1 cellular context compared by ENCODE assay signal in genomic region chr10:32346551-32347362, GRCh38.
TF ChIP-seq lines count a peak whose summit lies in the region.

Gene EPC1, minus strand, starts transcription at chr10:32347158. Its CDS starts 243 bp downstream, at chr10:32346915.

TF ChIP-seq in HepG2, 621 proteins besides CTCF, POLR2A, EP300 and RAD21 (continued from another document and continues in another):
- no peak for TF ChIP-seq JUND (CRISPR knock-in tag; IDR thresholded peaks at IDR 0.05)
- TF ChIP-seq MYPOP (CRISPR knock-in tag; IDR thresholded peaks at IDR 0.05), result peak; percentile 63; the same call in 1 of the 2 replicates
- TF ChIP-seq ZNF275 (CRISPR knock-in tag; IDR thresholded peaks at IDR 0.05; ENCODE audit: borderline replicate concordance), result 0 out of 2 replicates have a peak, but pooled peaks have one; percentile 41
- no peak for TF ChIP-seq HNF1A (IDR thresholded peaks at IDR 0.05; ENCODE audit: low read depth)
- peak; percentile 8; the same call in 1 of the 2 replicates for TF ChIP-seq HNF1A (CRISPR knock-in tag; IDR thresholded peaks at IDR 0.05; ENCODE audit: borderline replicate concordance)
- TF ChIP-seq DR1 (CRISPR knock-in tag; IDR thresholded peaks at IDR 0.05), result peak; percentile 31; the same call in 1 of the 2 replicates
- TF ChIP-seq BORCS8-MEF2B (CRISPR knock-in tag; IDR thresholded peaks at IDR 0.05), result peak; percentile 39; the same call in 1 of the 2 replicates
- peak; percentile 81 for TF ChIP-seq DRAP1 (CRISPR knock-in tag; IDR thresholded peaks at IDR 0.05)
- TF ChIP-seq ZMAT3 (CRISPR knock-in tag; conservative IDR thresholded peaks at IDR 0.05), result peak; percentile 73; the same call in 1 of the 2 replicates
- peak; percentile 32; the same call in 1 of the 2 replicates for TF ChIP-seq ZNF317 (CRISPR knock-in tag; IDR thresholded peaks at IDR 0.05)
- no peak for TF ChIP-seq DNMT3B (CRISPR knock-in tag; conservative IDR thresholded peaks at IDR 0.05)
- peak; percentile 75 for TF ChIP-seq PHF8 (CRISPR knock-in tag; IDR thresholded peaks at IDR 0.05)
- TF ChIP-seq SKI (IDR thresholded peaks at IDR 0.05; ENCODE audit: partially characterized antibody), result peak; percentile 8
- no peak for TF ChIP-seq PBX2 (CRISPR knock-in tag; IDR thresholded peaks at IDR 0.05)
- peak; percentile 66; the same call in 1 of the 2 replicates for TF ChIP-seq FOXJ3 (CRISPR knock-in tag; IDR thresholded peaks at IDR 0.05; ENCODE audit: borderline replicate concordance)
- TF ChIP-seq ZNF710 (CRISPR knock-in tag; IDR thresholded peaks at IDR 0.05; ENCODE audit: borderline replicate concordance), result 0 out of 2 replicates have a peak, but pooled peaks have one; percentile 10
- TF ChIP-seq SNAPC4 (CRISPR knock-in tag; IDR thresholded peaks at IDR 0.05), result peak; percentile 80; the same call in 1 of the 2 replicates
- TF ChIP-seq SP5 (CRISPR knock-in tag; IDR thresholded peaks at IDR 0.05; ENCODE audit: borderline replicate concordance, low read depth), result no peak
- TF ChIP-seq CAMTA2 (CRISPR knock-in tag; IDR thresholded peaks at IDR 0.05; ENCODE audit: borderline replicate concordance), result peak; percentile 40; the same call in 1 of the 2 replicates
- TF ChIP-seq PATZ1 (CRISPR knock-in tag; IDR thresholded peaks at IDR 0.05), result peak; percentile 58
- TF ChIP-seq SATB2 (CRISPR knock-in tag; IDR thresholded peaks at IDR 0.05), result no peak
- TF ChIP-seq TMF1 (CRISPR knock-in tag; IDR thresholded peaks at IDR 0.05; ENCODE audit: low read depth), result peak; percentile 68
- no peak for TF ChIP-seq ELK4 (CRISPR knock-in tag; IDR thresholded peaks at IDR 0.05; ENCODE audit: borderline replicate concordance)
- TF ChIP-seq HNF1B (CRISPR knock-in tag; IDR thresholded peaks at IDR 0.05), result no peak
- TF ChIP-seq ZFAT (CRISPR knock-in tag; conservative IDR thresholded peaks at IDR 0.05), result no peak
- peak; percentile 78; the same call in 1 of the 2 replicates for TF ChIP-seq GLI4 (CRISPR knock-in tag; IDR thresholded peaks at IDR 0.05; ENCODE audit: borderline replicate concordance)
- peak; percentile 66; the same call in 1 of the 2 replicates for TF ChIP-seq ZNF580 (CRISPR knock-in tag; IDR thresholded peaks at IDR 0.05; ENCODE audit: borderline replicate concordance, low read depth)
- TF ChIP-seq ZNF329 (CRISPR knock-in tag; IDR thresholded peaks at IDR 0.05; ENCODE audit: low read depth), result 0 out of 2 replicates have a peak, but pooled peaks have one; percentile 6
- TF ChIP-seq PPARG (CRISPR knock-in tag; conservative IDR thresholded peaks at IDR 0.05), result no peak
- TF ChIP-seq ZNF510 (CRISPR knock-in tag; IDR thresholded peaks at IDR 0.05; ENCODE audit: low read depth), result no peak
- peak; percentile 30; the same call in 1 of the 2 replicates for TF ChIP-seq ZNF678 (CRISPR knock-in tag; IDR thresholded peaks at IDR 0.05)
- no peak for TF ChIP-seq MAFF (IDR thresholded peaks at IDR 0.05; ENCODE audit: low read depth, low read length)
- peak; percentile 75 for TF ChIP-seq MAZ (IDR thresholded peaks at IDR 0.05; ENCODE audit: borderline replicate concordance, low read depth, low read length)
- peak; percentile 60 for TF ChIP-seq MAZ (CRISPR knock-in tag; IDR thresholded peaks at IDR 0.05; ENCODE audit: low read depth)
- peak; percentile 76; the same call in 1 of the 2 replicates for TF ChIP-seq SMYD3 (CRISPR knock-in tag; IDR thresholded peaks at IDR 0.05)
